Comparison of ENCODE assay signal across 1 cellular context in the genomic region with DNA sequence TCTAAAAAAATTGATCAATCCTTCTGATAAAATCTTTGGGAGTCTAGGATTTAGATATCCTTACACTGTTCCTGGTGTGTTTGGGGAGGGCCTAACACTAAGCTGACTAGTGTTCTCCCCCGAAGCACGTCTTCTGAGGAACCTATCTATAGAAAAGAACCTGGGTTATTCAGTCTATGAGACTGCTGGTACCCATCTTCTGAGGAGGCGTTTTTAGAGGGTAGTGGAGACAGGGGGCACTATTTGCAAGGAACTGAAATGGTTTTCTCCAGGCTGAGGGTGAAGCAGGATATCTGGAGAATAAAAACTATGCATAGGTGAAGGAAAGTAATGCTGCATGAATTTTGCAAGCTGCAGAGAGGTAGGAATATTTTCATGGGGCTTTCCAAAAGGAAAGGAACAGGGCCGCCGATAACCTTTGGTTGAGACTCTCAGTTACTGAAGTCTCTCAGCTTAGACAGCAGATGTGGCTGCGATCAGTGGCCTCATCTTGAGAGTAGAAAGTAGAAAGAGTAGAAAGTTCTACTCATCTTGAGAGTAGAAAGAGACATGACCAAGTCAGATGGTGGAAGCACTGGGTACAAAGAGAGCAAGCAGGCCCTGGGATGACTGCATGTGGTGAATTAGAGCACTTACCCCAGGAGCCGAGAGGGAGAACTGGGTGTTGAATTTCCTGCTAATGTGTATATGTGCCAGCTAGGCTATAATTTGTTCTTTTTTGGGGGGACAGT.
TF ChIP-seq lines count a peak whose summit lies in the region.

No MANE protein-coding gene starts in this region.

TF ChIP-seq in SK-N-SH, 30 proteins besides CTCF, POLR2A, EP300 and RAD21 (continued from another document):
- TF ChIP-seq, protein P1, sequence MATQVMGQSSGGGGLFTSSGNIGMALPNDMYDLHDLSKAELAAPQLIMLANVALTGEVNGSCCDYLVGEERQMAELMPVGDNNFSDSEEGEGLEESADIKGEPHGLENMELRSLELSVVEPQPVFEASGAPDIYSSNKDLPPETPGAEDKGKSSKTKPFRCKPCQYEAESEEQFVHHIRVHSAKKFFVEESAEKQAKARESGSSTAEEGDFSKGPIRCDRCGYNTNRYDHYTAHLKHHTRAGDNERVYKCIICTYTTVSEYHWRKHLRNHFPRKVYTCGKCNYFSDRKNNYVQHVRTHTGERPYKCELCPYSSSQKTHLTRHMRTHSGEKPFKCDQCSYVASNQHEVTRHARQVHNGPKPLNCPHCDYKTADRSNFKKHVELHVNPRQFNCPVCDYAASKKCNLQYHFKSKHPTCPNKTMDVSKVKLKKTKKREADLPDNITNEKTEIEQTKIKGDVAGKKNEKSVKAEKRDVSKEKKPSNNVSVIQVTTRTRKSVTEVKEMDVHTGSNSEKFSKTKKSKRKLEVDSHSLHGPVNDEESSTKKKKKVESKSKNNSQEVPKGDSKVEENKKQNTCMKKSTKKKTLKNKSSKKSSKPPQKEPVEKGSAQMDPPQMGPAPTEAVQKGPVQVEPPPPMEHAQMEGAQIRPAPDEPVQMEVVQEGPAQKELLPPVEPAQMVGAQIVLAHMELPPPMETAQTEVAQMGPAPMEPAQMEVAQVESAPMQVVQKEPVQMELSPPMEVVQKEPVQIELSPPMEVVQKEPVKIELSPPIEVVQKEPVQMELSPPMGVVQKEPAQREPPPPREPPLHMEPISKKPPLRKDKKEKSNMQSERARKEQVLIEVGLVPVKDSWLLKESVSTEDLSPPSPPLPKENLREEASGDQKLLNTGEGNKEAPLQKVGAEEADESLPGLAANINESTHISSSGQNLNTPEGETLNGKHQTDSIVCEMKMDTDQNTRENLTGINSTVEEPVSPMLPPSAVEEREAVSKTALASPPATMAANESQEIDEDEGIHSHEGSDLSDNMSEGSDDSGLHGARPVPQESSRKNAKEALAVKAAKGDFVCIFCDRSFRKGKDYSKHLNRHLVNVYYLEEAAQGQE (IDR thresholded peaks at IDR 0.05; ENCODE audit: low read depth, low read length), result no peak
- TF ChIP-seq RFX5 (IDR thresholded peaks at IDR 0.05; ENCODE audit: low read length) (no peak), FOXJ3 (CRISPR knock-in tag; IDR thresholded peaks at IDR 0.05) (no peak), SMC3 (IDR thresholded peaks at IDR 0.05; ENCODE audit: low read depth, low read length) (no peak), RCOR1 (IDR thresholded peaks at IDR 0.05; ENCODE audit: low read length) (no peak), FOXM1 (IDR thresholded peaks at IDR 0.05; ENCODE audit: low read depth) (no peak), MEF2A (IDR thresholded peaks at IDR 0.05; ENCODE audit: borderline replicate concordance, low read depth) (no peak), SIN3A (IDR thresholded peaks at IDR 0.05; ENCODE audit: borderline replicate concordance, low read depth, low read length) (no peak), EZH2phosphoT487 (IDR thresholded peaks at IDR 0.05; ENCODE audit: borderline replicate concordance, low read depth) (no peak), RXRA (IDR thresholded peaks at IDR 0.05; ENCODE audit: borderline replicate concordance, low read depth) (no peak), NFIC (IDR thresholded peaks at IDR 0.05; ENCODE audit: borderline replicate concordance) (no peak), NRF1 (IDR thresholded peaks at IDR 0.05; ENCODE audit: low read depth, low read length) (no peak), TAF1 (IDR thresholded peaks at IDR 0.05; ENCODE audit: borderline replicate concordance, low read depth, low read length) (no peak)
- TF ChIP-seq, protein P2, sequence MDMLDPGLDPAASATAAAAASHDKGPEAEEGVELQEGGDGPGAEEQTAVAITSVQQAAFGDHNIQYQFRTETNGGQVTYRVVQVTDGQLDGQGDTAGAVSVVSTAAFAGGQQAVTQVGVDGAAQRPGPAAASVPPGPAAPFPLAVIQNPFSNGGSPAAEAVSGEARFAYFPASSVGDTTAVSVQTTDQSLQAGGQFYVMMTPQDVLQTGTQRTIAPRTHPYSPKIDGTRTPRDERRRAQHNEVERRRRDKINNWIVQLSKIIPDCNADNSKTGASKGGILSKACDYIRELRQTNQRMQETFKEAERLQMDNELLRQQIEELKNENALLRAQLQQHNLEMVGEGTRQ (IDR thresholded peaks at IDR 0.05; ENCODE audit: borderline replicate concordance, low read depth, low read length), result no peak
- TF ChIP-seq, protein P3, sequence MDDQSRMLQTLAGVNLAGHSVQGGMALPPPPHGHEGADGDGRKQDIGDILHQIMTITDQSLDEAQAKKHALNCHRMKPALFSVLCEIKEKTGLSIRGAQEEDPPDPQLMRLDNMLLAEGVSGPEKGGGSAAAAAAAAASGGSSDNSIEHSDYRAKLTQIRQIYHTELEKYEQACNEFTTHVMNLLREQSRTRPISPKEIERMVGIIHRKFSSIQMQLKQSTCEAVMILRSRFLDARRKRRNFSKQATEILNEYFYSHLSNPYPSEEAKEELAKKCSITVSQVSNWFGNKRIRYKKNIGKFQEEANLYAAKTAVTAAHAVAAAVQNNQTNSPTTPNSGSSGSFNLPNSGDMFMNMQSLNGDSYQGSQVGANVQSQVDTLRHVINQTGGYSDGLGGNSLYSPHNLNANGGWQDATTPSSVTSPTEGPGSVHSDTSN (IDR thresholded peaks at IDR 0.05), result no peak
- TF ChIP-seq, protein P4, sequence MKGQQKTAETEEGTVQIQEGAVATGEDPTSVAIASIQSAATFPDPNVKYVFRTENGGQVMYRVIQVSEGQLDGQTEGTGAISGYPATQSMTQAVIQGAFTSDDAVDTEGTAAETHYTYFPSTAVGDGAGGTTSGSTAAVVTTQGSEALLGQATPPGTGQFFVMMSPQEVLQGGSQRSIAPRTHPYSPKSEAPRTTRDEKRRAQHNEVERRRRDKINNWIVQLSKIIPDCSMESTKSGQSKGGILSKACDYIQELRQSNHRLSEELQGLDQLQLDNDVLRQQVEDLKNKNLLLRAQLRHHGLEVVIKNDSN (IDR thresholded peaks at IDR 0.05; ENCODE audit: borderline replicate concordance, low read depth), result no peak
